10 cellular contexts compared by ENCODE assay signal in genomic region chr6:15264902-15265761, GRCh38. TPM values are rescaled to one million over a fixed set of nuclear protein-coding genes. Genes with fewer than 3 reads are reported as not detected.
DNase-seq lines count a peak whose midpoint lies in the region; ATAC-seq and TF ChIP-seq lines count a peak whose summit lies in the region.
"Had no signal": no experiment of that assay in that cellular context is flagged by ENCODE, and none has a peak within 500 bp of the region (broad histone marks: within the 10 kb centered on the region; RNA-seq: fewer than 3 reads in every experiment).

No MANE protein-coding gene starts in this region.

- peaks cover 46 to 85% (median 67%) of the 10 kb centered on the region in 4 donors for H3K4me1 Mint-ChIP-seq in CD4-positive, CD25-positive, alpha-beta regulatory T cell
- H3K4me1 Mint-ChIP-seq in endothelial cell (ENCODE audit: unreplicated experiment) (peaks cover 69% of the 10 kb centered on the region), HFFc6 (ENCODE audit: low read depth) (peaks cover 82% of the 10 kb centered on the region)
- H3K4me1 Mint-ChIP-seq in natural killer cell treated with Interleukin-12 subunit alpha and Interleukin-12 subunit beta and Interleukin-15 and Interleukin-18, amount 100 ng/mL, for 72 hours (ENCODE audit: low read depth in 2 of 2) = peaks cover 84 to 94% of the 10 kb centered on the region in 2 donors

- no peak for TF ChIP-seq EP300 in ovary (IDR thresholded peaks at IDR 0.05)

- H3K4me3 Mint-ChIP-seq in CD4-positive, CD25-positive, alpha-beta regulatory T cell = peak overlapping the region in 2 of 4 donors; percentile 11 to 52
- H3K4me3 Mint-ChIP-seq in endothelial cell (ENCODE audit: unreplicated experiment) (peak overlapping the region; percentile 37), HFFc6 (no peak overlapping the region)
- H3K4me3 Mint-ChIP-seq in natural killer cell treated with Interleukin-12 subunit alpha and Interleukin-12 subunit beta and Interleukin-15 and Interleukin-18, amount 100 ng/mL, for 72 hours = peak overlapping the region; percentile 60

- no peaks in the 10 kb centered on the region for H3K9me3 Mint-ChIP-seq in CD4-positive, CD25-positive, alpha-beta regulatory T cell
- no peaks in the 10 kb centered on the region for H3K9me3 Mint-ChIP-seq in endothelial cell (ENCODE audit: unreplicated experiment)
- no peaks in the 10 kb centered on the region for H3K9me3 Mint-ChIP-seq in natural killer cell treated with Interleukin-12 subunit alpha and Interleukin-12 subunit beta and Interleukin-15 and Interleukin-18, amount 100 ng/mL, for 72 hours
- H3K9me3 Mint-ChIP-seq in HFFc6 = no peaks in the 10 kb centered on the region

- H3K4me3 ChIP-seq in CD4-positive, CD25-positive, alpha-beta regulatory T cell (ENCODE audit: low read depth, low read length) = peak overlapping the region; percentile 43
- no peak overlapping the region for H3K4me3 ChIP-seq in ovary

- 27 to 39% (median 27%) methylated on average over 7 of the region's 7 CpGs for WGBS in ovary, 3 donors

- ATAC-seq in CD4-positive, CD25-positive, alpha-beta regulatory T cell (ENCODE audit: low read depth in 2 of 2) = no peak
- no peak for ATAC-seq in natural killer cell treated with Interleukin-12 subunit alpha and Interleukin-12 subunit beta and Interleukin-15 and Interleukin-18, amount 100 ng/mL, for 72 hours

- TF ChIP-seq POLR2A in ovary (IDR thresholded peaks at IDR 0.05) = no peak

- no peak for DNase-seq in CD4-positive, CD25-positive, alpha-beta regulatory T cell
- peak; percentile 18 for DNase-seq in NCI-H146 treated with DMSO at 0.1 percent for 48 hours (lab: John Stamatoyannopoulos, UW; ENCODE audit: unreplicated experiment)
- DNase-seq in endothelial cell (ENCODE audit: low spot score) = no peak
- no peak for DNase-seq in natural killer cell treated with Interleukin-12 subunit alpha and Interleukin-12 subunit beta and Interleukin-15 and Interleukin-18, amount 100 ng/mL, for 72 hours (ENCODE audit: low spot score)
- DNase-seq in COLO668 (lab: John Stamatoyannopoulos, UW; ENCODE audit: unreplicated experiment) = no peak
- no peak for DNase-seq in HFFc6
- DNase-seq in ovary = no peak
- DNase-seq in stimulated activated naive CD4-positive, alpha-beta T cell treated with Interleukin-2 at 50 U/mL for 16 hours (lab: John Stamatoyannopoulos, UW) = no peak
- DNase-seq: NCI-H1930; stimulated activated CD4-positive, alpha-beta T cell treated with anti-CD3 and anti-CD28 coated beads, Interleukin-15, amount 100 ng/mL, for 24 hours had no signal

- intact Hi-C loops in ovary (cut with DNase I) = no loop called here

- no peaks in the 10 kb centered on the region for H3K27me3 ChIP-seq in CD4-positive, CD25-positive, alpha-beta regulatory T cell (ENCODE audit: control insufficient read depth, insufficient read depth, low read length)
- H3K27me3 ChIP-seq in ovary = no peaks in the 10 kb centered on the region

- no peaks in the 10 kb centered on the region for H3K36me3 Mint-ChIP-seq in CD4-positive, CD25-positive, alpha-beta regulatory T cell
- no peaks in the 10 kb centered on the region for H3K36me3 Mint-ChIP-seq in endothelial cell (ENCODE audit: low read depth, unreplicated experiment)
- H3K36me3 Mint-ChIP-seq in natural killer cell treated with Interleukin-12 subunit alpha and Interleukin-12 subunit beta and Interleukin-15 and Interleukin-18, amount 100 ng/mL, for 72 hours = peaks cover 5% of the 10 kb centered on the region
- H3K36me3 Mint-ChIP-seq in HFFc6 (ENCODE audit: low read depth) = peaks cover 9% of the 10 kb centered on the region

- no peaks in the 10 kb centered on the region for H3K9me3 ChIP-seq in CD4-positive, CD25-positive, alpha-beta regulatory T cell (ENCODE audit: control insufficient read depth in 2 of 2, low read length in 2 of 2)
- no peaks in the 10 kb centered on the region for H3K9me3 ChIP-seq in ovary

- H3K4me1 ChIP-seq in CD4-positive, CD25-positive, alpha-beta regulatory T cell (ENCODE audit: control insufficient read depth, insufficient read depth, low read length, poor library complexity, severe bottlenecking) = peaks cover 34% of the 10 kb centered on the region
- peaks cover 42% of the 10 kb centered on the region for H3K4me1 ChIP-seq in ovary (ENCODE audit: insufficient read depth)

- H3K36me3 ChIP-seq in CD4-positive, CD25-positive, alpha-beta regulatory T cell (ENCODE audit: control insufficient read depth, insufficient read depth, low read length) = no peaks in the 10 kb centered on the region
- no peaks in the 10 kb centered on the region for H3K36me3 ChIP-seq in ovary

- no peaks in the 10 kb centered on the region for H3K27me3 Mint-ChIP-seq in CD4-positive, CD25-positive, alpha-beta regulatory T cell
- H3K27me3 Mint-ChIP-seq in endothelial cell (ENCODE audit: unreplicated experiment) = peaks cover 3% of the 10 kb centered on the region
- no peaks in the 10 kb centered on the region for H3K27me3 Mint-ChIP-seq in natural killer cell treated with Interleukin-12 subunit alpha and Interleukin-12 subunit beta and Interleukin-15 and Interleukin-18, amount 100 ng/mL, for 72 hours
- no peaks in the 10 kb centered on the region for H3K27me3 Mint-ChIP-seq in HFFc6 (ENCODE audit: insufficient read depth)

- no peak for TF ChIP-seq CTCF in endothelial cell (IDR thresholded peaks at IDR 0.05; ENCODE audit: unreplicated experiment)
- TF ChIP-seq CTCF in HFFc6 (IDR thresholded peaks at IDR 0.05) = no peak
- TF ChIP-seq CTCF in ovary (IDR thresholded peaks at IDR 0.05) = no peak

- no peak overlapping the region for H3K27ac ChIP-seq in CD4-positive, CD25-positive, alpha-beta regulatory T cell (ENCODE audit: insufficient read depth, low read length, poor library complexity, severe bottlenecking)
- H3K27ac ChIP-seq in ovary = no peak overlapping the region

- peak overlapping the region in 1 of 3 donors; percentile 52 for H3K27ac Mint-ChIP-seq in CD4-positive, CD25-positive, alpha-beta regulatory T cell
- H3K27ac Mint-ChIP-seq in endothelial cell (ENCODE audit: unreplicated experiment) = peak overlapping the region; percentile 97
- peak overlapping the region; percentile 50 to 86 for H3K27ac Mint-ChIP-seq in natural killer cell treated with Interleukin-12 subunit alpha and Interleukin-12 subunit beta and Interleukin-15 and Interleukin-18, amount 100 ng/mL, for 72 hours
- H3K27ac Mint-ChIP-seq in HFFc6 = no peak overlapping the region

RNA-seq across cellular contexts. Expression of gene JARID2, which starts 19.3 kb away (rescaled TPM):
- 26.1 TPM for total RNA-seq in CD4-positive, CD25-positive, alpha-beta regulatory T cell
- polyA plus RNA-seq in CD4-positive, CD25-positive, alpha-beta regulatory T cell = 1 to 10 TPM; 4.1 to 7.0 (median 5.2) TPM
- total RNA-seq in endothelial cell (ENCODE audit: unreplicated experiment) = 66.1 TPM
- total RNA-seq in natural killer cell treated with Interleukin-12 subunit alpha and Interleukin-12 subunit beta and Interleukin-15 and Interleukin-18, amount 100 ng/mL, for 72 hours = 10 to 100 TPM; 28.6 to 34.9 TPM
- total RNA-seq in HFFc6 (2021; fragmentation: NEBNext Ultra II Directional; extraction: Animal tissue kit (Norgen Biotek cat#: 25700)) = 10 to 100 TPM in 1 of 6 experiments, 1 to 10 TPM in 5; 8.3 to 10.1 (median 9.5) TPM
- total RNA-seq in ovary = 10 to 100 TPM in 2 of 7 donors, 1 to 10 TPM in 5; 6.1 to 17.4 (median 8.7) TPM
- polyA plus RNA-seq in ovary = 1 to 10 TPM; 4.5 to 6.9 TPM
